In genomic region chr12:118035194-118036041, GRCh38 we compare ENCODE assay signal across 8 cellular contexts. TPM values are rescaled to one million over a fixed set of nuclear protein-coding genes. Genes with fewer than 3 reads are reported as not detected.
DNase-seq lines count a peak whose midpoint lies in the region; ATAC-seq and TF ChIP-seq lines count a peak whose summit lies in the region.

No MANE protein-coding gene starts in this region.

- H3K79me2 ChIP-seq in mammary epithelial cell (ENCODE audit: insufficient read depth, low read length) = no peaks in the 10 kb centered on the region

- H4K20me1 ChIP-seq in mammary epithelial cell (ENCODE audit: insufficient read depth, low read length) = no peaks in the 10 kb centered on the region

- H3K4me3 ChIP-seq in kidney epithelial cell (ENCODE audit: low read depth, low read length) (no peak overlapping the region), mammary epithelial cell (replicated peaks in 1 of 3; ENCODE audit: insufficient read depth in 1 of 3, low read depth in 2 of 3, low read length in 3 of 3) (no peak overlapping the region)

- intact Hi-C loops in mammary epithelial cell (cut with micrococcal nuclease) = no loop called here

- H3K27me3 Mint-ChIP-seq in T-helper 2 cell treated with Interferon-gamma antibody and Interleukin-4, amounts not matched to agents 5 μg/mL and 100 μg/mL, for 36 hours (ENCODE audit: low read depth) = no peaks in the 10 kb centered on the region

- BruUV-seq in mammary epithelial cell (replicated peaks; lab: Mats Ljungman, UMichigan) = no TSS peak

- peaks cover 76% of the 10 kb centered on the region for H3K36me3 Mint-ChIP-seq in T-helper 2 cell treated with Interferon-gamma antibody and Interleukin-4, amounts not matched to agents 5 μg/mL and 100 μg/mL, for 36 hours (ENCODE audit: low read depth)

- H3K27ac Mint-ChIP-seq in T-helper 2 cell treated with Interferon-gamma antibody and Interleukin-4, amounts not matched to agents 5 μg/mL and 100 μg/mL, for 36 hours = peak overlapping the region; percentile 85

- in situ Hi-C loops in mammary epithelial cell (cut with MboI; ENCODE audit: low sequenced_read_pairs in 2 of 2) = loop anchor here in 1 of 2 donors (10.0 kb wide), 1 partner anchor 161 kb away; no protein-coding TSS in a partner anchor

- H3K36me3 ChIP-seq in kidney epithelial cell (ENCODE audit: control insufficient read depth, insufficient read depth, low read length) = peaks cover 10% of the 10 kb centered on the region
- peaks cover 26% of the 10 kb centered on the region for H3K36me3 ChIP-seq in mammary epithelial cell (ENCODE audit: insufficient read depth, low read length)

- dilution Hi-C loops in mammary epithelial cell (cut with HindIII; ENCODE audit: low sequenced_read_pairs) = no loop called here

- H2AFZ ChIP-seq in mammary epithelial cell (ENCODE audit: low read depth, low read length) = no peak overlapping the region

- no peak overlapping the region for H3K9ac ChIP-seq in mammary epithelial cell (ENCODE audit: insufficient read depth, low read length)

- peaks cover 25% of the 10 kb centered on the region for H3K4me1 Mint-ChIP-seq in T-helper 2 cell treated with Interferon-gamma antibody and Interleukin-4, amounts not matched to agents 5 μg/mL and 100 μg/mL, for 36 hours (ENCODE audit: low read depth)

- peak; percentile 82 for ATAC-seq in GM19035 (IDR thresholded peaks at IDR 0.05; ENCODE audit: unreplicated experiment)
- ATAC-seq in HG03097 (IDR thresholded peaks at IDR 0.05; ENCODE audit: low FRiP score, unreplicated experiment) = peak; percentile 69

- H3K9me3 ChIP-seq in mammary epithelial cell (replicated peaks; ENCODE audit: insufficient read depth, low read length) = no peaks in the 10 kb centered on the region

- no peaks in the 10 kb centered on the region for H3K27me3 ChIP-seq in kidney epithelial cell (ENCODE audit: control insufficient read depth, insufficient read depth, low read length)
- no peaks in the 10 kb centered on the region for H3K27me3 ChIP-seq in mammary epithelial cell (ENCODE audit: insufficient read depth, low read length)

- H3K27ac ChIP-seq in mammary epithelial cell (ENCODE audit: insufficient read depth, low read depth, low read length) = no peak overlapping the region

- WGBS in mammary epithelial cell (ENCODE audit: low coverage, missing lambda C conversion rate) = 81% methylated on average over 9 of the region's 9 CpGs

- TF ChIP-seq CTCF in kidney epithelial cell (IDR thresholded peaks at IDR 0.05; ENCODE audit: insufficient read depth, low read length, poor library complexity, severe bottlenecking) (peak; percentile 12), mammary epithelial cell (conservative IDR thresholded peaks at IDR 0.05 in 1 of 2, IDR thresholded peaks at IDR 0.05 in 1 of 2; ENCODE audit: extremely low read depth in 1 of 2, insufficient read depth in 1 of 2, low read depth in 1 of 2, low read length in 2 of 2) (peak in 1 of 2 donors; percentile 17)

- no peaks in the 10 kb centered on the region for H3K4me1 ChIP-seq in mammary epithelial cell (ENCODE audit: insufficient read depth, low read length)

- CTCF ChIA-PET in mammary epithelial cell (lab: Charles Lee; ENCODE audit: low non-redundant PET) = interaction anchor here (1.0 kb wide), 1 partner anchor 161 kb away, joined by 7 read pairs; no protein-coding TSS in a partner anchor

- DNase-seq in EH (ENCODE audit: low read depth) (peak; percentile 55), kidney epithelial cell (ENCODE audit: low read depth) (no peak), AG08396 (ENCODE audit: low spot score) (no peak), mammary epithelial cell (no peak)
- peak; percentile 45 for DNase-seq in T-helper 2 cell treated with Interferon-gamma antibody and Interleukin-4, amounts not matched to agents 5 μg/mL and 100 μg/mL, for 36 hours (ENCODE audit: low spot score)
- no peak for DNase-seq in NK-92 treated with Interleukin-12 subunit alpha and Interleukin-12 subunit beta, amount 100 ng/mL, for 24 hours (lab: John Stamatoyannopoulos, UW)

- H3K4me3 Mint-ChIP-seq in T-helper 2 cell treated with Interferon-gamma antibody and Interleukin-4, amounts not matched to agents 5 μg/mL and 100 μg/mL, for 36 hours = peak overlapping the region; percentile 15

- no peak overlapping the region for H3K4me2 ChIP-seq in mammary epithelial cell (ENCODE audit: insufficient read depth, low read depth, low read length)

- no peaks in the 10 kb centered on the region for H3K9me3 Mint-ChIP-seq in T-helper 2 cell treated with Interferon-gamma antibody and Interleukin-4, amounts not matched to agents 5 μg/mL and 100 μg/mL, for 36 hours

RNA-seq across cellular contexts. Expression of gene RFC5, which starts 18.9 kb away (rescaled TPM):
- total RNA-seq in kidney epithelial cell (10.1 and 13.7 TPM in 2 replicates), mammary epithelial cell (10 to 100 TPM; 11.5 to 24.0 TPM)
- 32.6 TPM for polyA plus RNA-seq in mammary epithelial cell
- 13.4 TPM for polyA minus RNA-seq in mammary epithelial cell

RNA-seq across cellular contexts. Expression of gene WSB2, which starts 25.6 kb away (rescaled TPM):
- total RNA-seq in kidney epithelial cell = 81.1 and 92.6 TPM in 2 replicates
- total RNA-seq in mammary epithelial cell = 100 to 1,000 TPM in 1 of 2 donors, 10 to 100 TPM in 1; 93.5 to 165 TPM
- polyA plus RNA-seq in mammary epithelial cell = 135 TPM
- polyA minus RNA-seq in mammary epithelial cell = 347 TPM

Comparison
In these comparisons a context has a peak if more than half of its experiments do, and no peak if none do; other contexts are left out.
1. DNase-seq: peak in EH (single experiment) and T-helper 2 cell treated with Interferon-gamma antibody and Interleukin-4, amounts not matched to agents 5 μg/mL and 100 μg/mL, for 36 hours (single experiment); none in kidney epithelial cell (single experiment), AG08396 (single experiment), mammary epithelial cell (single experiment) and NK-92 treated with Interleukin-12 subunit alpha and Interleukin-12 subunit beta, amount 100 ng/mL, for 24 hours (single experiment).